In the genomic region with DNA sequence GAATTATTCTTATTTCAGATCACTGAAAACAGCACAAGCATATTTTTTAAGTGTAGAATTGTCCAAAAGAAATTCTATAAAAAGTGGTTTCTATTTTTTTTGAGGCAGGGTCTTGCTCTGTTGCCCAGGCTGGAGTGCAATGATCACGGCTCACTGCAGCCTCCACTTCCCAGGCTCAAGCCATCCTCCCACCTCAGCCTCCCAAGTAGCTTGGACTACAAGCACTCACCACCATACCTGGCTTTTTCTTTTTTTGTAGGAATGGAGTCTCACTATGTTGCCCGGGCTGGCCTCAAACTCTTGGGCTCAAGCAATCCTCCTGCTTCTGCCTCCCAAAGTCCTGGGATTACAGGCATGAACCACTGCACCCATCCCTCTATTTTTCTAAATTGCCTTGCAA, we compare ENCODE assay signal across 9 cellular contexts. TPM values are rescaled to one million over a fixed set of nuclear protein-coding genes. Genes with fewer than 3 reads are reported as not detected.
DNase-seq lines count a peak whose midpoint lies in the region; FAIRE-seq and TF ChIP-seq lines count a peak whose summit lies in the region.
"Not testable (repeated sequence)": the region's sequence is repeated elsewhere in the genome, so short reads cannot be mapped to it uniquely, and the experiment has no call there.
"Had no signal": no experiment of that assay in that cellular context is flagged by ENCODE, and none has a peak within 500 bp of the region (broad histone marks: within the 10 kb centered on the region; RNA-seq: fewer than 3 reads in every experiment).

No MANE protein-coding gene starts in this region.

- H2AK5ac ChIP-seq in H1 (ENCODE audit: low read depth, low read length) = not testable (repeated sequence)

- not testable (repeated sequence) for FAIRE-seq in H1 (lab: Jason Lieb, UNC)

- H2BK20ac ChIP-seq in H1 (ENCODE audit: low read length) = not testable (repeated sequence)

- not testable (repeated sequence) for H3K79me2 ChIP-seq in Karpas-422 (ENCODE audit: low read length); H1 (ENCODE audit: control insufficient read depth in 1 of 2, insufficient read depth in 2 of 2, low read length in 2 of 2)

- peaks cover 24% of the 10 kb centered on the region for H3K4me1 Mint-ChIP-seq in mesothelial cell of epicardium
- peaks cover 23% of the 10 kb centered on the region for H3K4me1 Mint-ChIP-seq in osteocyte (ENCODE audit: unreplicated experiment)
- H3K4me1 Mint-ChIP-seq in type B pancreatic cell (ENCODE audit: unreplicated experiment) = peaks cover 17% of the 10 kb centered on the region

- not testable (repeated sequence) for H3K4me2 ChIP-seq in Karpas-422 (ENCODE audit: low read depth, low read length, poor library complexity, severe bottlenecking); H1 (ENCODE audit: insufficient read depth in 1 of 2, low read depth in 2 of 2, low read length in 2 of 2)

- DNase-seq in Karpas-422 = peak; percentile 39
- DNase-seq in H1 (ENCODE audit: low read depth in 1 of 2, low spot score in 2 of 2); mesothelial cell of epicardium (ENCODE audit: low spot score in 2 of 2, unreplicated experiment in 2 of 2); osteocyte (ENCODE audit: extremely low spot score, unreplicated experiment); type B pancreatic cell (ENCODE audit: extremely low spot score, unreplicated experiment): not testable (repeated sequence)

- H3K27me3 Mint-ChIP-seq in mesothelial cell of epicardium (ENCODE audit: low read depth); osteocyte (ENCODE audit: unreplicated experiment); type B pancreatic cell: not testable (repeated sequence)

- H3K9me3 Mint-ChIP-seq in mesothelial cell of epicardium; osteocyte (ENCODE audit: unreplicated experiment): not testable (repeated sequence)
- peaks cover 14% of the 10 kb centered on the region for H3K9me3 Mint-ChIP-seq in type B pancreatic cell

- 77% methylated on average over 2 of the region's 2 CpGs; no CpG with 5 or more reads in 1 of the 2 experiments for WGBS in H1 (ENCODE audit: extremely low coverage in 1 of 2, insufficient coverage in 1 of 2, insufficient read length in 1 of 2, insufficient replicate concordance in 2 of 2, low coverage in 1 of 2, low lambda C conversion rate in 2 of 2, missing lambda C conversion rate in 1 of 2), 2 experiments

- not testable (repeated sequence) for H2BK12ac ChIP-seq in H1 (ENCODE audit: low read depth, low read length)

- H3K9me2 ChIP-seq in Karpas-422 (replicated peaks; ENCODE audit: insufficient read depth, low read length) = not testable (repeated sequence)

- not testable (repeated sequence) for H3K4me3 Mint-ChIP-seq in mesothelial cell of epicardium; osteocyte (ENCODE audit: unreplicated experiment)
- H3K4me3 Mint-ChIP-seq in type B pancreatic cell = peak overlapping the region; percentile 53

- H2BK5ac ChIP-seq in H1 (ENCODE audit: low read depth, low read length) = not testable (repeated sequence)

- not testable (repeated sequence) for H3K18ac ChIP-seq in H1 (ENCODE audit: extremely low read depth, low read length)

- not testable (repeated sequence) for H3K9me3 ChIP-seq in Karpas-422 (ENCODE audit: low read length); H1 (ENCODE audit: insufficient read depth in 2 of 2, low read depth in 1 of 2, low read length in 1 of 2)

- H3K36me3 ChIP-seq in Karpas-422 (ENCODE audit: insufficient read depth, low read length); H1 (ENCODE audit: control insufficient read depth in 2 of 4, insufficient read depth in 4 of 4, low read length in 3 of 4): not testable (repeated sequence)

- H4K91ac ChIP-seq in H1 (replicated peaks; ENCODE audit: insufficient read length, low read length) = not testable (repeated sequence)

- H4K20me1 ChIP-seq in Karpas-422 (ENCODE audit: insufficient read depth, low read depth, low read length); H1 (replicated peaks in 1 of 2; ENCODE audit: control insufficient read depth in 1 of 2, insufficient read depth in 2 of 2, low read length in 2 of 2): not testable (repeated sequence)

- H3K4me1 ChIP-seq in Karpas-422 (ENCODE audit: low read length); H1 (replicated peaks in 1 of 4; ENCODE audit: control insufficient read depth in 3 of 4, insufficient read depth in 4 of 4, low read length in 3 of 4): not testable (repeated sequence)

- H3K14ac ChIP-seq in H1 (ENCODE audit: insufficient read length) = not testable (repeated sequence)

- H3K27me3 ChIP-seq in Karpas-422 (ENCODE audit: low read length); H1 (replicated peaks in 1 of 4; ENCODE audit: control insufficient read depth in 3 of 4, extremely low read depth in 1 of 4, insufficient read depth in 3 of 4, low read length in 3 of 4): not testable (repeated sequence)

- H2AFZ ChIP-seq in Karpas-422 (ENCODE audit: low read length); H1 (ENCODE audit: low read length): not testable (repeated sequence)

- H3K27ac Mint-ChIP-seq in mesothelial cell of epicardium = peak overlapping the region; percentile 84
- peak overlapping the region; percentile 62 for H3K27ac Mint-ChIP-seq in osteocyte (ENCODE audit: unreplicated experiment)
- H3K27ac Mint-ChIP-seq in type B pancreatic cell = peak overlapping the region; percentile 42

- POLR2A ChIA-PET in H1 (lab: Charles Lee; ENCODE audit: partially characterized antibody) = interaction anchor here (0.7 to 8.2 kb wide), 4 partner anchors 11 to 667 kb away, joined by 4 to 156 read pairs (median 90); no protein-coding TSS in a partner anchor

- H3K9ac ChIP-seq in Karpas-422 (ENCODE audit: low read length); H1 (replicated peaks in 1 of 4; ENCODE audit: extremely low read depth in 1 of 4, low read depth in 3 of 4, low read length in 3 of 4): not testable (repeated sequence)

- not testable (repeated sequence) for TF ChIP-seq POLR2A in H1 (IDR thresholded peaks at IDR 0.05; ENCODE audit: control extremely low read depth in 1 of 2, low read depth in 2 of 2, low read length in 2 of 2)

- not testable (repeated sequence) for H2BK15ac ChIP-seq in H1 (ENCODE audit: low read length)

- not testable (repeated sequence) for H3K23ac ChIP-seq in H1 (ENCODE audit: insufficient read length)

- H3K27ac ChIP-seq in Karpas-422 (ENCODE audit: low read length); H1 (ENCODE audit: low read depth, low read length): not testable (repeated sequence)

- H2BK120ac ChIP-seq in H1 (replicated peaks; ENCODE audit: low read depth, low read length) = not testable (repeated sequence)

- not testable (repeated sequence) for TF ChIP-seq EP300 in H1 (IDR thresholded peaks at IDR 0.05; ENCODE audit: borderline replicate concordance in 1 of 2, low read depth in 2 of 2, low read length in 2 of 2)

- TF ChIP-seq RAD21 in H1 (IDR thresholded peaks at IDR 0.05 in 1 of 2, conservative IDR thresholded peaks at IDR 0.05 in 1 of 2; ENCODE audit: low read depth in 2 of 2, low read length in 2 of 2) = not testable (repeated sequence)

- not testable (repeated sequence) for H3K36me3 Mint-ChIP-seq in mesothelial cell of epicardium; osteocyte (ENCODE audit: unreplicated experiment); type B pancreatic cell

- not testable (repeated sequence) for H4K8ac ChIP-seq in H1 (ENCODE audit: extremely low read depth, insufficient read depth, low read length)

- CTCF ChIA-PET in H1 (lab: Charles Lee; ENCODE audit: partially characterized antibody) = interaction anchor here (0.6 to 1.6 kb wide), 4 partner anchors 15 to 33 kb away, joined by 3 to 6 read pairs (median 3); no protein-coding TSS in a partner anchor

- not testable (repeated sequence) for H4K5ac ChIP-seq in H1 (ENCODE audit: insufficient read length, low read depth, low read length)

- not testable (repeated sequence) for H3K79me1 ChIP-seq in H1 (ENCODE audit: low read depth, low read length)

- not testable (repeated sequence) for H3K4ac ChIP-seq in H1 (replicated peaks; ENCODE audit: insufficient read length, low read depth, low read length)

- not testable (repeated sequence) for H3K4me3 ChIP-seq in Karpas-422 (ENCODE audit: low read length); H1 (ENCODE audit: extremely low read depth in 1 of 4, insufficient read depth in 2 of 4, low read depth in 3 of 4, low read length in 4 of 4)

- TF ChIP-seq CTCF in H1 (IDR thresholded peaks at IDR 0.05; ENCODE audit: control extremely low read depth in 1 of 3, insufficient read depth in 1 of 3, low read depth in 1 of 3, low read length in 3 of 3); mesothelial cell of epicardium (IDR thresholded peaks at IDR 0.05; ENCODE audit: unreplicated experiment); osteocyte (IDR thresholded peaks at IDR 0.05); type B pancreatic cell (conservative IDR thresholded peaks at IDR 0.05): not testable (repeated sequence)

- H3K23me2 ChIP-seq in H1 (ENCODE audit: low read depth, low read length) = not testable (repeated sequence)

- not testable (repeated sequence) for H3K56ac ChIP-seq in H1 (replicated peaks; ENCODE audit: insufficient read length, low read depth, low read length)

TF ChIP-seq in H1, 55 proteins besides CTCF, POLR2A, EP300 and RAD21:
- peak in 1 of 2 experiments; percentile 47; a peak in 1 of 4 replicates for TF ChIP-seq HDAC2 (IDR thresholded peaks at IDR 0.05; ENCODE audit: borderline replicate concordance in 1 of 2, low read depth in 2 of 2, low read length in 2 of 2)
- peak; percentile 76; the same call in 1 of the 2 replicates for TF ChIP-seq KDM1A (IDR thresholded peaks at IDR 0.05; ENCODE audit: borderline replicate concordance, low read length)

RNA-seq across cellular contexts. Expression of a gene that starts 34.7 kb away (rescaled TPM):
- not detected in 2 replicates for total RNA-seq in Karpas-422 (2014; rRNA removed; shearing (Covaris generic); ENCODE audit: low replicate concordance)
- 22.3 and 26.5 TPM in 2 replicates for total RNA-seq in H1 (2021; fragmentation: NEBNext Ultra II Directional; extraction: Animal tissue kit (Norgen Biotek cat#: 25700))
- polyA plus RNA-seq in H1 (2011; rRNA removed) = 10.1 and 13.7 TPM in 2 replicates
- polyA plus RNA-seq in H1 (2011; cell fraction: cytosol; rRNA removed) = 13.1 TPM
- 18.0 TPM for polyA plus RNA-seq in H1 (2011; cell fraction: nucleus; rRNA removed)
- 10.5 to 20.8 TPM (median 13.8 TPM) in 4 replicates for polyA plus RNA-seq in H1 (2012, experiment 1 of 2)
- 1.6 TPM for polyA plus RNA-seq in H1 (2012, experiment 2 of 2)
- 85.8 TPM for polyA plus RNA-seq in H1 (2013, experiment 1 of 2)
- 106 TPM for polyA plus RNA-seq in H1 (2013, experiment 2 of 2)
- 19.6 and 21.0 TPM in 2 replicates for polyA minus RNA-seq in H1 (2011; rRNA and poly(A)+ RNA removed)
- polyA minus RNA-seq in H1 (2011; cell fraction: cytosol; rRNA and poly(A)+ RNA removed) = 5.9 TPM
- polyA minus RNA-seq in H1 (2011; cell fraction: nucleus; rRNA and poly(A)+ RNA removed) = 7.3 TPM
- total RNA-seq in mesothelial cell of epicardium = 23.9 to 33.3 TPM (median 30.3 TPM) in 3 replicates
- total RNA-seq in osteocyte = 5.6 and 6.5 TPM in 2 replicates
- total RNA-seq in type B pancreatic cell (ENCODE audit: low replicate concordance) = 375 and 445 TPM in 2 replicates
- total RNA-seq: CD4-positive, CD25-positive, alpha-beta regulatory T cell had no signal
- polyA plus RNA-seq: CD14-positive monocyte; CD4-positive, alpha-beta memory T cell; CD8-positive, alpha-beta memory T cell had no signal

Comparison
In these comparisons a context has a peak if more than half of its experiments do, and no peak if none do; other contexts are left out.
1. RNA of a gene that starts 34.7 kb away (total RNA-seq): 375 to 445 TPM in type B pancreatic cell; 23.9 to 33.3 TPM in mesothelial cell of epicardium, 22.3 to 26.5 TPM in H1, 5.6 to 6.5 TPM in osteocyte and not detected in Karpas-422; every median in the first group is over 10 times any median in the second.
2. Peak in every context shown above with its lines, with median percentiles within 50 percentile points of each other: H3K27ac Mint-ChIP-seq.